In the genomic region with DNA sequence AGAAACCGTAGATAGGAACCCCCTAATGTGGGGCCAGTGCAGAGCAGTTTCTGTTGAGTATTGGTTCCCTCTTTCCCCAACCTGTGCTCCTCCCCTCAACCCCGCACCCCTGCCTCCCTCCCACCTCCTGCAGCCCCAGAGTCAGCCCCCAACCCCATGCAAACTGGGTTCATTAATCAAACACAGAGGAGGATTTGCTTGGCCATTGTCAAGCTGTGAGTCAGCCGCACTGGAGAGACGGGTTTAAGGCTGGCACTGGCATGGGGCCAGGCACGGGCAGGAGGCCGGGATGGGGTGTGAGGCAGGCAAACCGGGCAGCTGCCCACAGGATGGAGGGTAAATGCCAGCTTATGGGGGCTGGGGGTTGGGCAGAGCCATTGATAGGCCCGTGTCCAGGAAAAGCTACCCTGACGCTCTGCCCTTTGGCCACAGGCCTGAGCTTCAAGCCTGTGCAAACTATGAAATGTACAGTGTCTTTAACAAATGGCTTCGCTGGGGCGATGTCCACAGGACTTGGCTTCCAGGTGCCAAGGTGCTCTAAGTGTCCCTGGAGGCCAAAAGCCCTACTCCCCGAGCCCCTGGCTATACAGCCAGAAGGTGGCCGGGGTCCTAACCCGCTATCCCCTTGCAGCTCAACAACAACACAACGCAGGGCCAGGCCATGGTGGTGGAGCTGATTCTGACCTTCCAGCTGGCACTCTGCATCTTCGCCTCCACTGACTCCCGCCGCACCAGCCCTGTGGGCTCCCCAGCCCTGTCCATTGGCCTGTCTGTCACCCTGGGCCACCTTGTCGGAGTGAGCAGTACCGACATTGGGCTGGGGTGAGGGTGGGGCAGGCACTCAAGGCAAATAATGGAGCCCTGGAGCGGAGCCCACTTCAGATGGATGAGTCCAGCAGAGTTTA, we compare ENCODE assay signal across 8 cellular contexts. TPM values are rescaled to one million over a fixed set of nuclear protein-coding genes. Genes with fewer than 3 reads are reported as not detected.
DNase-seq lines count a peak whose midpoint lies in the region; ATAC-seq and TF ChIP-seq lines count a peak whose summit lies in the region.

No MANE protein-coding gene starts in this region.

- H3K9me3 Mint-ChIP-seq in naive B cell: peaks cover 0 to 4% (median 0%) of the 10 kb centered on the region in 7 donors
- no peaks in the 10 kb centered on the region for H3K9me3 Mint-ChIP-seq in CD8-positive, alpha-beta memory T cell

- H3K36me3 ChIP-seq in CD8-positive, alpha-beta memory T cell (ENCODE audit: insufficient read depth, low read length): no peaks in the 10 kb centered on the region

- H3K4me1 Mint-ChIP-seq in naive B cell: peaks cover 14 to 19% (median 18%) of the 10 kb centered on the region in 3 donors
- peaks cover 8 to 19% (median 9%) of the 10 kb centered on the region in 3 donors for H3K4me1 Mint-ChIP-seq in CD8-positive, alpha-beta memory T cell

- H3K4me3 Mint-ChIP-seq in naive B cell: peak overlapping the region in 6 of 8 donors; percentile 19 to 82 (median 54)
- peak overlapping the region in 1 of 7 donors; percentile 51 for H3K4me3 Mint-ChIP-seq in CD8-positive, alpha-beta memory T cell

- no peak for TF ChIP-seq CTCF in dorsolateral prefrontal cortex (IDR thresholded peaks at IDR 0.05 in 54 of 56, conservative IDR thresholded peaks at IDR 0.05 in 2 of 56; ENCODE audit: low read depth in 1 of 56, partially characterized antibody in 56 of 56)

- in situ Hi-C loops in Caki2 (cut with HindIII; ENCODE audit: low pct_unique_long_range_greater_than_20kb, low sequenced_read_pairs): loop anchor here (10.0 to 25.0 kb wide), 2 partner anchors 99 to 192 kb away; a partner anchor contains a TSS

- ATAC-seq in naive B cell (ENCODE audit: low read depth in 2 of 2) (no peak), HG03280 (IDR thresholded peaks at IDR 0.05; ENCODE audit: unreplicated experiment) (no peak), GM18498 (IDR thresholded peaks at IDR 0.05; ENCODE audit: unreplicated experiment) (no peak)

- peaks cover 5% of the 10 kb centered on the region for H3K4me1 ChIP-seq in CD8-positive, alpha-beta memory T cell (ENCODE audit: insufficient read depth, low read length)

- intact Hi-C loops in dorsolateral prefrontal cortex (cut with DNase I): loop anchor here (5.0 to 10.0 kb wide), 3 partner anchors 96 to 212 kb away; no protein-coding TSS in a partner anchor

- peaks cover 45 to 81% (median 79%) of the 10 kb centered on the region in 3 donors for H3K27me3 Mint-ChIP-seq in naive B cell
- peaks cover 44 to 72% of the 10 kb centered on the region in 2 donors for H3K27me3 Mint-ChIP-seq in CD8-positive, alpha-beta memory T cell

- H3K27me3 ChIP-seq in dorsolateral prefrontal cortex: peaks cover 0 to 22% (median 8%) of the 10 kb centered on the region in 45 donors
- H3K27me3 ChIP-seq in CD8-positive, alpha-beta memory T cell (ENCODE audit: insufficient read depth, low read length, poor library complexity, severe bottlenecking): peaks cover 36% of the 10 kb centered on the region

- peak overlapping the region in 4 of 59 donors; percentile 5 to 36 (median 30) for H3K27ac ChIP-seq in dorsolateral prefrontal cortex
- no peak overlapping the region for H3K27ac ChIP-seq in CD8-positive, alpha-beta memory T cell (ENCODE audit: low read depth, low read length)

- DNase-seq in Caki2 (ENCODE audit: low read depth): peak; percentile 56
- DNase-seq in NCI-H2029 treated with DMSO at 0.1 percent for 48 hours (lab: John Stamatoyannopoulos, UW): peak; percentile 28
- peak in 8 of 10 donors; percentile 30 to 72 (median 54) for DNase-seq in dorsolateral prefrontal cortex
- no peak for DNase-seq in naive B cell
- no peak for DNase-seq in UCSD-AML1 (lab: John Stamatoyannopoulos, UW; ENCODE audit: unreplicated experiment)
- no peak for DNase-seq in CD8-positive, alpha-beta memory T cell

- CTCF ChIA-PET in CD8-positive, alpha-beta memory T cell (lab: Charles Lee): interaction anchor here (0.9 to 2.2 kb wide), 3 partner anchors 17 to 107 kb away, joined by 3 to 10 read pairs (median 3); no protein-coding TSS in a partner anchor

- H3K9me3 ChIP-seq in CD8-positive, alpha-beta memory T cell (ENCODE audit: low read length): no peaks in the 10 kb centered on the region

- H3K36me3 Mint-ChIP-seq in naive B cell: peaks cover 4 to 10% of the 10 kb centered on the region in 2 donors
- H3K36me3 Mint-ChIP-seq in CD8-positive, alpha-beta memory T cell: no peaks in the 10 kb centered on the region

- no peak overlapping the region for H3K27ac Mint-ChIP-seq in naive B cell
- H3K27ac Mint-ChIP-seq in CD8-positive, alpha-beta memory T cell: no peak overlapping the region

- POLR2A ChIA-PET in CD8-positive, alpha-beta memory T cell (lab: Charles Lee): no interaction called here

- no peak overlapping the region for H3K4me3 ChIP-seq in dorsolateral prefrontal cortex
- H3K4me3 ChIP-seq in CD8-positive, alpha-beta memory T cell (ENCODE audit: low read length): no peak overlapping the region

RNA-seq across cellular contexts. Expression of a gene that starts 1.4 kb away (rescaled TPM):
- not detected in 2 replicates for total RNA-seq in Caki2 (2014; rRNA removed; shearing (Covaris generic); ENCODE audit: low replicate concordance)
- total RNA-seq in dorsolateral prefrontal cortex: 1 to 10 TPM in 46 of 120 experiments, under 1 TPM in 61, not detected in 13; 0.29 to 5.2 (median 0.92) TPM
- not detected for polyA plus RNA-seq in naive B cell (ENCODE audit: low read depth in 6 of 6)
- not detected for total RNA-seq in CD8-positive, alpha-beta memory T cell
- not detected for polyA plus RNA-seq in CD8-positive, alpha-beta memory T cell

RNA-seq across cellular contexts. Expression of a gene that starts 9.6 kb away (rescaled TPM):
- not detected in 2 replicates for total RNA-seq in Caki2 (2014; rRNA removed; shearing (Covaris generic); ENCODE audit: low replicate concordance)
- 1 to 10 TPM in 92 of 120 experiments, under 1 TPM in 28; 0.34 to 8.9 (median 1.6) TPM for total RNA-seq in dorsolateral prefrontal cortex
- polyA plus RNA-seq in naive B cell (ENCODE audit: low read depth in 6 of 6): not detected
- not detected for total RNA-seq in CD8-positive, alpha-beta memory T cell
- not detected for polyA plus RNA-seq in CD8-positive, alpha-beta memory T cell

RNA-seq across cellular contexts. Expression of a gene that starts 12.6 kb away (rescaled TPM):
- total RNA-seq in Caki2 (2014; rRNA removed; shearing (Covaris generic); ENCODE audit: low replicate concordance): not detected in 2 replicates
- total RNA-seq in dorsolateral prefrontal cortex: not detected
- polyA plus RNA-seq in naive B cell (ENCODE audit: low read depth in 6 of 6): not detected
- total RNA-seq in CD8-positive, alpha-beta memory T cell: not detected
- not detected for polyA plus RNA-seq in CD8-positive, alpha-beta memory T cell

RNA-seq across cellular contexts. Expression of a gene that starts 59.4 kb away (rescaled TPM):
- total RNA-seq in Caki2 (2014; rRNA removed; shearing (Covaris generic); ENCODE audit: low replicate concordance): not detected in 2 replicates
- total RNA-seq in dorsolateral prefrontal cortex: 1,000 to 10,000 TPM in 2 of 120 experiments, 100 to 1,000 TPM in 118; 390 to 1,056 (median 722) TPM
- polyA plus RNA-seq in naive B cell (ENCODE audit: low read depth in 6 of 6): not detected
- total RNA-seq in CD8-positive, alpha-beta memory T cell: under 1 TPM; 0.39 to 0.44 TPM
- polyA plus RNA-seq in CD8-positive, alpha-beta memory T cell: 0.72 TPM

Comparison
In these comparisons a context has a peak if more than half of its experiments do, and no peak if none do; other contexts are left out.
1. DNase-seq: peak in Caki2 (single experiment), NCI-H2029 treated with DMSO at 0.1 percent for 48 hours (single experiment) and dorsolateral prefrontal cortex (8 of 10); none in naive B cell (single experiment), UCSD-AML1 (single experiment) and CD8-positive, alpha-beta memory T cell (0 of 5).